ENCODE assay signal across 14 cellular contexts in genomic region chr2:80016166-80016565, GRCh38.
A peak's percentile ranks its signal among the peaks of the same experiment; 100 is the strongest.
DNase-seq lines count a peak whose midpoint lies in the region; TF ChIP-seq lines count a peak whose summit lies in the region.
"Had no signal": no experiment of that assay in that cellular context is flagged by ENCODE, and none has a peak within 500 bp of the region (broad histone marks: within the 10 kb centered on the region; RNA-seq: fewer than 3 reads in every experiment).

No MANE protein-coding gene starts in this region.

- no peaks in the 10 kb centered on the region for H3K9me3 Mint-ChIP-seq in HFFc6
- H3K9me3 Mint-ChIP-seq in glutamatergic neuron (ENCODE audit: unreplicated experiment), result no peaks in the 10 kb centered on the region
- H3K9me3 Mint-ChIP-seq: CD4-positive, alpha-beta T cell had no signal

- TF ChIP-seq CTCF in HFFc6 (IDR thresholded peaks at IDR 0.05), result no peak
- TF ChIP-seq CTCF in glutamatergic neuron (IDR thresholded peaks at IDR 0.05; ENCODE audit: partially characterized antibody, unreplicated experiment), result no peak

- H3K27me3 Mint-ChIP-seq in HFFc6 (ENCODE audit: insufficient read depth) (peaks cover 2% of the 10 kb centered on the region; the same call in 1 of the 2 replicates), glutamatergic neuron (ENCODE audit: unreplicated experiment) (peaks cover 2% of the 10 kb centered on the region)
- H3K27me3 Mint-ChIP-seq: CD4-positive, alpha-beta T cell had no signal

- H3K4me3 Mint-ChIP-seq in HFFc6 (no peak overlapping the region), glutamatergic neuron (ENCODE audit: unreplicated experiment) (no peak overlapping the region)
- H3K4me3 Mint-ChIP-seq: CD4-positive, alpha-beta T cell had no signal

- H3K27ac Mint-ChIP-seq in HFFc6, result peak overlapping the region; percentile 12; the same call in 1 of the 2 replicates
- no peak overlapping the region for H3K27ac Mint-ChIP-seq in glutamatergic neuron (ENCODE audit: unreplicated experiment)
- H3K27ac Mint-ChIP-seq: CD4-positive, alpha-beta T cell had no signal

- no peak for DNase-seq in HFFc6
- DNase-seq in NCI-H2227 treated with DMSO at 0.1 percent for 48 hours (lab: John Stamatoyannopoulos, UW), result peak; percentile 41
- peak; percentile 12 for DNase-seq in left kidney (ENCODE audit: low read depth, low spot score)
- no peak for DNase-seq in NCI-H2107 (lab: John Stamatoyannopoulos, UW)
- no peak for DNase-seq in glutamatergic neuron
- DNase-seq in HuH-7 (ENCODE audit: low spot score), result no peak
- DNase-seq in KG1 (lab: John Stamatoyannopoulos, UW), result no peak
- DNase-seq: ACHN; CD4-positive, alpha-beta T cell; DMS153; DMS79; GDM1; GOT3; H7 had no signal

- H3K4me1 Mint-ChIP-seq in HFFc6 (ENCODE audit: low read depth) (peaks cover 48% of the 10 kb centered on the region), glutamatergic neuron (ENCODE audit: low read depth, unreplicated experiment) (no peaks in the 10 kb centered on the region)

- H3K36me3 Mint-ChIP-seq in HFFc6 (ENCODE audit: low read depth), result no peaks in the 10 kb centered on the region
- H3K36me3 Mint-ChIP-seq in glutamatergic neuron (ENCODE audit: unreplicated experiment), result no peaks in the 10 kb centered on the region

Comparison
In these comparisons a context has a peak if more than half of its experiments do, and no peak if none do; other contexts are left out.
1. DNase-seq: peak in NCI-H2227 treated with DMSO at 0.1 percent for 48 hours (single experiment) and left kidney (single experiment); none in HFFc6 (single experiment), NCI-H2107 (single experiment), glutamatergic neuron (single experiment), HuH-7 (single experiment) and KG1 (single experiment).